2 cellular contexts compared by ENCODE assay signal in the genomic region with DNA sequence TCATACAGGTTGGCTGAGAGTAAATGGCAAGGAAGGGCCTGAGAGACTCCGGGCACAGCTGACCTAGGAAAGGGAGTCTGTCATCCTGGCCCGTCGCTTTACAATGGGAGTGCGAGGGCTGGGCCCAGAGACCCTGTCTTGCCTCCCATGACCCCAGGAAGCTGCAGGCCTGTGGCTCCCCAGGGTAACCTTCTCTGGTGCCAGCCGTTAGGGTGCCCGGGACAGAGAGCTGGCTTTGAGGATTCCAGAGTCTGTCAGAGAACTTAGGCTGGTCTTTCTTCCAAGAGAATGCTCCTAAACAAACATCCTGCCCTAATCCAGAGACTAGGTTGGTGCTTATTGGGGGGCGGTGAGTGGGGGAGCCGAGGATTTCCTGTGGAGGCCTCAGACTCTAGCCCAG.
TF ChIP-seq lines count a peak whose summit lies in the region.

No MANE protein-coding gene starts in this region.

TF ChIP-seq in liver, 16 proteins besides CTCF, POLR2A, EP300 and RAD21:
- no peak for TF ChIP-seq FOXA1 (IDR thresholded peaks at IDR 0.05)
- TF ChIP-seq, protein P1, sequence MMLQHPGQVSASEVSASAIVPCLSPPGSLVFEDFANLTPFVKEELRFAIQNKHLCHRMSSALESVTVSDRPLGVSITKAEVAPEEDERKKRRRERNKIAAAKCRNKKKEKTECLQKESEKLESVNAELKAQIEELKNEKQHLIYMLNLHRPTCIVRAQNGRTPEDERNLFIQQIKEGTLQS (IDR thresholded peaks at IDR 0.05) = no peak
- no peak for TF ChIP-seq JUND (IDR thresholded peaks at IDR 0.05)
- TF ChIP-seq ZBTB33 (IDR thresholded peaks at IDR 0.05) = no peak
TF ChIP-seq in liver: peak in this region for 0.

TF ChIP-seq in HepG2, 621 proteins besides CTCF, POLR2A, EP300 and RAD21:
- TF ChIP-seq SP1 (IDR thresholded peaks at IDR 0.05) (no peak), SP1 (CRISPR knock-in tag; IDR thresholded peaks at IDR 0.05) (no peak), ZNF598 (CRISPR knock-in tag; IDR thresholded peaks at IDR 0.05; ENCODE audit: borderline replicate concordance) (no peak), CBX1 (IDR thresholded peaks at IDR 0.05; ENCODE audit: low read depth) (no peak), NR2C2 (CRISPR knock-in tag; IDR thresholded peaks at IDR 0.05; ENCODE audit: borderline replicate concordance) (no peak), MYNN (CRISPR knock-in tag; IDR thresholded peaks at IDR 0.05; ENCODE audit: low read depth) (no peak), ZNF552 (CRISPR knock-in tag; IDR thresholded peaks at IDR 0.05; ENCODE audit: borderline replicate concordance) (no peak), ZNF816 (CRISPR knock-in tag; IDR thresholded peaks at IDR 0.05; ENCODE audit: borderline replicate concordance) (no peak), STAT6 (CRISPR knock-in tag; IDR thresholded peaks at IDR 0.05; ENCODE audit: borderline replicate concordance) (no peak), PCBP1 (IDR thresholded peaks at IDR 0.05; ENCODE audit: borderline replicate concordance, low read depth, low read length) (no peak)
- TF ChIP-seq, protein P2, sequence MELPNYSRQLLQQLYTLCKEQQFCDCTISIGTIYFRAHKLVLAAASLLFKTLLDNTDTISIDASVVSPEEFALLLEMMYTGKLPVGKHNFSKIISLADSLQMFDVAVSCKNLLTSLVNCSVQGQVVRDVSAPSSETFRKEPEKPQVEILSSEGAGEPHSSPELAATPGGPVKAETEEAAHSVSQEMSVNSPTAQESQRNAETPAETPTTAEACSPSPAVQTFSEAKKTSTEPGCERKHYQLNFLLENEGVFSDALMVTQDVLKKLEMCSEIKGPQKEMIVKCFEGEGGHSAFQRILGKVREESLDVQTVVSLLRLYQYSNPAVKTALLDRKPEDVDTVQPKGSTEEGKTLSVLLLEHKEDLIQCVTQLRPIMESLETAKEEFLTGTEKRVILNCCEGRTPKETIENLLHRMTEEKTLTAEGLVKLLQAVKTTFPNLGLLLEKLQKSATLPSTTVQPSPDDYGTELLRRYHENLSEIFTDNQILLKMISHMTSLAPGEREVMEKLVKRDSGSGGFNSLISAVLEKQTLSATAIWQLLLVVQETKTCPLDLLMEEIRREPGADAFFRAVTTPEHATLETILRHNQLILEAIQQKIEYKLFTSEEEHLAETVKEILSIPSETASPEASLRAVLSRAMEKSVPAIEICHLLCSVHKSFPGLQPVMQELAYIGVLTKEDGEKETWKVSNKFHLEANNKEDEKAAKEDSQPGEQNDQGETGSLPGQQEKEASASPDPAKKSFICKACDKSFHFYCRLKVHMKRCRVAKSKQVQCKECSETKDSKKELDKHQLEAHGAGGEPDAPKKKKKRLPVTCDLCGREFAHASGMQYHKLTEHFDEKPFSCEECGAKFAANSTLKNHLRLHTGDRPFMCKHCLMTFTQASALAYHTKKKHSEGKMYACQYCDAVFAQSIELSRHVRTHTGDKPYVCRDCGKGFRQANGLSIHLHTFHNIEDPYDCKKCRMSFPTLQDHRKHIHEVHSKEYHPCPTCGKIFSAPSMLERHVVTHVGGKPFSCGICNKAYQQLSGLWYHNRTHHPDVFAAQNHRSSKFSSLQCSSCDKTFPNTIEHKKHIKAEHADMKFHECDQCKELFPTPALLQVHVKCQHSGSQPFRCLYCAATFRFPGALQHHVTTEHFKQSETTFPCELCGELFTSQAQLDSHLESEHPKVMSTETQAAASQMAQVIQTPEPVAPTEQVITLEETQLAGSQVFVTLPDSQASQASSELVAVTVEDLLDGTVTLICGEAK (IDR thresholded peaks at IDR 0.05) = no peak
- TF ChIP-seq, protein P2 (CRISPR knock-in tag; IDR thresholded peaks at IDR 0.05) = no peak
- TF ChIP-seq, protein P3, sequence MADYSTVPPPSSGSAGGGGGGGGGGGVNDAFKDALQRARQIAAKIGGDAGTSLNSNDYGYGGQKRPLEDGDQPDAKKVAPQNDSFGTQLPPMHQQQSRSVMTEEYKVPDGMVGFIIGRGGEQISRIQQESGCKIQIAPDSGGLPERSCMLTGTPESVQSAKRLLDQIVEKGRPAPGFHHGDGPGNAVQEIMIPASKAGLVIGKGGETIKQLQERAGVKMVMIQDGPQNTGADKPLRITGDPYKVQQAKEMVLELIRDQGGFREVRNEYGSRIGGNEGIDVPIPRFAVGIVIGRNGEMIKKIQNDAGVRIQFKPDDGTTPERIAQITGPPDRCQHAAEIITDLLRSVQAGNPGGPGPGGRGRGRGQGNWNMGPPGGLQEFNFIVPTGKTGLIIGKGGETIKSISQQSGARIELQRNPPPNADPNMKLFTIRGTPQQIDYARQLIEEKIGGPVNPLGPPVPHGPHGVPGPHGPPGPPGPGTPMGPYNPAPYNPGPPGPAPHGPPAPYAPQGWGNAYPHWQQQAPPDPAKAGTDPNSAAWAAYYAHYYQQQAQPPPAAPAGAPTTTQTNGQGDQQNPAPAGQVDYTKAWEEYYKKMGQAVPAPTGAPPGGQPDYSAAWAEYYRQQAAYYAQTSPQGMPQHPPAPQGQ (CRISPR knock-in tag; IDR thresholded peaks at IDR 0.05; ENCODE audit: borderline replicate concordance) = no peak
TF ChIP-seq in HepG2: peak in this region for 0.
